Comparison of ENCODE assay signal across 2 cellular contexts in the genomic region with DNA sequence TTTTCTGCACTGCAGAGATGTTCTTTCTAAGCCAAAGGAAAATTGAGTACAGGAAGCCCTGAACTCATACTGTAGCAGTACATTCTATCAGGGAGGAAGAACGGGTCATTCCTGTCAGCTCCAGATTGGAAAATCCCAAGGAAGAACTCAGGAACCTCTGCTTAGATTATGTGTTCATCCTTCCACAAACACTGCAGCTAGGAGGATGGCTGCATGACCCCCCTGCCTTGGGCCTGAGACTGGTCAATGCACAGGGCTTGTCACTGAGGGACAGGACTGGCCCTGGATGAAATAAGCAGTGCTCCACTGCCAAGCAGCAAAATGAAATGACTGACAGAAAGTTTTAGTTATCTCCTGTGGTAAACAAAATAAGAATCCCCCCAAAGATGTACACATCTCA.
TF ChIP-seq lines count a peak whose summit lies in the region.

No MANE protein-coding gene starts in this region.

TF ChIP-seq in HepG2, 621 proteins besides CTCF, POLR2A, EP300 and RAD21 (continued from another document):
- TF ChIP-seq, protein P1, sequence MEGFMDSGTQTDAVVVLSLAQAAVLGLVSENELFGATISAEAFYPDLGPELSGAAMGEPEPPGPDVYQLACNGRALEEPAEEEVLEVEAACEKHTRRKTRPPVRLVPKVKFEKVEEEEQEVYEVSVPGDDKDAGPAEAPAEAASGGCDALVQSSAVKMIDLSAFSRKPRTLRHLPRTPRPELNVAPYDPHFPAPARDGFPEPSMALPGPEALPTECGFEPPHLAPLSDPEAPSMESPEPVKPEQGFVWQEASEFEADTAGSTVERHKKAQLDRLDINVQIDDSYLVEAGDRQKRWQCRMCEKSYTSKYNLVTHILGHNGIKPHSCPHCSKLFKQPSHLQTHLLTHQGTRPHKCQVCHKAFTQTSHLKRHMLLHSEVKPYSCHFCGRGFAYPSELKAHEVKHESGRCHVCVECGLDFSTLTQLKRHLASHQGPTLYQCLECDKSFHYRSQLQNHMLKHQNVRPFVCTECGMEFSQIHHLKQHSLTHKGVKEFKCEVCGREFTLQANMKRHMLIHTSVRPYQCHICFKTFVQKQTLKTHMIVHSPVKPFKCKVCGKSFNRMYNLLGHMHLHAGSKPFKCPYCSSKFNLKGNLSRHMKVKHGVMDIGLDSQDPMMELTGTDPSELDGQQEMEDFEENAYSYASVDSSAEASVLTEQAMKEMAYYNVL (CRISPR knock-in tag; IDR thresholded peaks at IDR 0.05; ENCODE audit: borderline replicate concordance) = no peak
- TF ChIP-seq, protein P2, sequence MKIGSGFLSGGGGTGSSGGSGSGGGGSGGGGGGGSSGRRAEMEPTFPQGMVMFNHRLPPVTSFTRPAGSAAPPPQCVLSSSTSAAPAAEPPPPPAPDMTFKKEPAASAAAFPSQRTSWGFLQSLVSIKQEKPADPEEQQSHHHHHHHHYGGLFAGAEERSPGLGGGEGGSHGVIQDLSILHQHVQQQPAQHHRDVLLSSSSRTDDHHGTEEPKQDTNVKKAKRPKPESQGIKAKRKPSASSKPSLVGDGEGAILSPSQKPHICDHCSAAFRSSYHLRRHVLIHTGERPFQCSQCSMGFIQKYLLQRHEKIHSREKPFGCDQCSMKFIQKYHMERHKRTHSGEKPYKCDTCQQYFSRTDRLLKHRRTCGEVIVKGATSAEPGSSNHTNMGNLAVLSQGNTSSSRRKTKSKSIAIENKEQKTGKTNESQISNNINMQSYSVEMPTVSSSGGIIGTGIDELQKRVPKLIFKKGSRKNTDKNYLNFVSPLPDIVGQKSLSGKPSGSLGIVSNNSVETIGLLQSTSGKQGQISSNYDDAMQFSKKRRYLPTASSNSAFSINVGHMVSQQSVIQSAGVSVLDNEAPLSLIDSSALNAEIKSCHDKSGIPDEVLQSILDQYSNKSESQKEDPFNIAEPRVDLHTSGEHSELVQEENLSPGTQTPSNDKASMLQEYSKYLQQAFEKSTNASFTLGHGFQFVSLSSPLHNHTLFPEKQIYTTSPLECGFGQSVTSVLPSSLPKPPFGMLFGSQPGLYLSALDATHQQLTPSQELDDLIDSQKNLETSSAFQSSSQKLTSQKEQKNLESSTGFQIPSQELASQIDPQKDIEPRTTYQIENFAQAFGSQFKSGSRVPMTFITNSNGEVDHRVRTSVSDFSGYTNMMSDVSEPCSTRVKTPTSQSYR (CRISPR knock-in tag; IDR thresholded peaks at IDR 0.05; ENCODE audit: borderline replicate concordance) = no peak
- no peak for TF ChIP-seq HMGA1 (CRISPR knock-in tag; conservative IDR thresholded peaks at IDR 0.05)

TF ChIP-seq in K562, 482 proteins besides CTCF, POLR2A, EP300 and RAD21 (continued from another document):
- TF ChIP-seq, protein P3, sequence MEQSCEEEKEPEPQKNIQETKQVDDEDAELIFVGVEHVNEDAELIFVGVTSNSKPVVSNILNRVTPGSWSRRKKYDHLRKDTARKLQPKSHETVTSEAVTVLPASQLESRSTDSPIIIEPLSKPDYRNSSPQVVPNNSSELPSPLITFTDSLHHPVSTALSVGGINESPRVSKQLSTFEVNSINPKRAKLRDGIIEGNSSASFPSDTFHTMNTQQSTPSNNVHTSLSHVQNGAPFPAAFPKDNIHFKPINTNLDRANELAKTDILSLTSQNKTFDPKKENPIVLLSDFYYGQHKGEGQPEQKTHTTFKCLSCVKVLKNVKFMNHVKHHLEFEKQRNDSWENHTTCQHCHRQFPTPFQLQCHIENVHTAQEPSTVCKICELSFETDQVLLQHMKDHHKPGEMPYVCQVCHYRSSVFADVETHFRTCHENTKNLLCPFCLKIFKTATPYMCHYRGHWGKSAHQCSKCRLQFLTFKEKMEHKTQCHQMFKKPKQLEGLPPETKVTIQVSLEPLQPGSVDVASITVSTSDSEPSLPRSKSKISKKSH (CRISPR knock-in tag; IDR thresholded peaks at IDR 0.05) = no peak
- TF ChIP-seq C11orf30 (IDR thresholded peaks at IDR 0.05; ENCODE audit: low read depth) (no peak), ASH1L (IDR thresholded peaks at IDR 0.05; ENCODE audit: borderline replicate concordance, low read depth, partially characterized antibody) (no peak)
- TF ChIP-seq, protein P4, sequence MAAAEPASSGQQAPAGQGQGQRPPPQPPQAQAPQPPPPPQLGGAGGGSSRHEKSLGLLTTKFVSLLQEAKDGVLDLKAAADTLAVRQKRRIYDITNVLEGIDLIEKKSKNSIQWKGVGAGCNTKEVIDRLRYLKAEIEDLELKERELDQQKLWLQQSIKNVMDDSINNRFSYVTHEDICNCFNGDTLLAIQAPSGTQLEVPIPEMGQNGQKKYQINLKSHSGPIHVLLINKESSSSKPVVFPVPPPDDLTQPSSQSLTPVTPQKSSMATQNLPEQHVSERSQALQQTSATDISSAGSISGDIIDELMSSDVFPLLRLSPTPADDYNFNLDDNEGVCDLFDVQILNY (CRISPR knock-in tag; IDR thresholded peaks at IDR 0.05) = no peak
